16 cellular contexts compared by ENCODE assay signal in genomic region chr20:53003420-53003819, GRCh38. TPM values are rescaled to one million over a fixed set of nuclear protein-coding genes. Genes with fewer than 3 reads are reported as not detected.
DNase-seq lines count a peak whose midpoint lies in the region; ATAC-seq and TF ChIP-seq lines count a peak whose summit lies in the region.
"Had no signal": no experiment of that assay in that cellular context is flagged by ENCODE, and none has a peak within 500 bp of the region (broad histone marks: within the 10 kb centered on the region; RNA-seq: fewer than 3 reads in every experiment).

No MANE protein-coding gene starts in this region.

- TF ChIP-seq POLR2A in gastroesophageal sphincter (IDR thresholded peaks at IDR 0.05), result no peak

- H4K20me1 ChIP-seq in OCI-LY3 (ENCODE audit: insufficient read depth, low read length), result no peaks in the 10 kb centered on the region

- DNase-seq in activated naive CD8-positive, alpha-beta T cell treated with anti-CD3 and anti-CD28 coated beads for 36 hours, result no peak
- DNase-seq in NCI-H2171 treated with DMSO at 0.1 percent for 48 hours (lab: John Stamatoyannopoulos, UW) (no peak), NCI-H526 treated with DMSO at 0.1 percent for 48 hours (lab: John Stamatoyannopoulos, UW) (no peak), putamen (ENCODE audit: low spot score) (no peak)
- DNase-seq: activated CD4-positive, alpha-beta T cell treated with anti-CD3 and anti-CD28 coated beads, Interleukin-2, amount 10 ng/mL, durations not matched to agents 7 days and 5 days; AML-193; amniotic stem cell; effector CD4-positive, alpha-beta T cell; GDM1; hippocampal formation; SJCRH30 had no signal

- peaks cover 45% of the 10 kb centered on the region for H3K4me1 Mint-ChIP-seq in activated naive CD8-positive, alpha-beta T cell (ENCODE audit: low read depth)
- peaks cover 22% of the 10 kb centered on the region for H3K4me1 Mint-ChIP-seq in activated naive CD8-positive, alpha-beta T cell treated with anti-CD3 and anti-CD28 coated beads for 36 hours

- H3K9me3 ChIP-seq in OCI-LY3 (ENCODE audit: insufficient read depth, low read length) (no peaks in the 10 kb centered on the region), gastroesophageal sphincter (no peaks in the 10 kb centered on the region)
- H3K9me3 ChIP-seq: SJCRH30 had no signal

- no peak overlapping the region for H3K4me2 ChIP-seq in OCI-LY3 (ENCODE audit: low read length)

- H3K27me3 ChIP-seq in OCI-LY3 (ENCODE audit: low read depth, low read length) (no peaks in the 10 kb centered on the region), gastroesophageal sphincter (no peaks in the 10 kb centered on the region)
- H3K27me3 ChIP-seq: SJCRH30 had no signal

- no peak overlapping the region for H2AFZ ChIP-seq in OCI-LY3 (ENCODE audit: low read depth, low read length)

- TF ChIP-seq CTCF in OCI-LY3 (IDR thresholded peaks at IDR 0.05; ENCODE audit: low read depth, low read length) (no peak), gastroesophageal sphincter (IDR thresholded peaks at IDR 0.05) (no peak)

- peak overlapping the region; percentile 43 for H3K27ac Mint-ChIP-seq in activated naive CD8-positive, alpha-beta T cell
- no peak overlapping the region for H3K27ac Mint-ChIP-seq in activated naive CD8-positive, alpha-beta T cell treated with anti-CD3 and anti-CD28 coated beads for 36 hours
- H3K27ac Mint-ChIP-seq: memory B cell had no signal

- peak; percentile 68 for ATAC-seq in gastroesophageal sphincter
- no peak for ATAC-seq in HG03442 (IDR thresholded peaks at IDR 0.05; ENCODE audit: unreplicated experiment)

- no peak overlapping the region for H3K9ac ChIP-seq in OCI-LY3 (ENCODE audit: low read length)

- no peaks in the 10 kb centered on the region for H3K36me3 ChIP-seq in OCI-LY3 (replicated peaks; ENCODE audit: low read depth, low read length)
- no peaks in the 10 kb centered on the region for H3K36me3 ChIP-seq in gastroesophageal sphincter
- H3K36me3 ChIP-seq: SJCRH30 had no signal

- no peak overlapping the region for H3K4me3 Mint-ChIP-seq in activated naive CD8-positive, alpha-beta T cell
- H3K4me3 Mint-ChIP-seq in activated naive CD8-positive, alpha-beta T cell treated with anti-CD3 and anti-CD28 coated beads for 36 hours, result no peak overlapping the region
- H3K4me3 Mint-ChIP-seq: activated CD4-positive, alpha-beta T cell treated with anti-CD3 and anti-CD28 coated beads, Interleukin-2, amount 10 ng/mL, durations not matched to agents 7 days and 5 days; memory B cell had no signal

- 43 to 61% methylated on average over 6 of the region's 6 CpGs for WGBS in gastroesophageal sphincter (ENCODE audit: low coverage in 1 of 2), 2 donors

- peak overlapping the region; percentile 91; the same call in 1 of the 2 replicates for H3K27ac ChIP-seq in OCI-LY3 (ENCODE audit: low read length)
- peak overlapping the region in 1 of 4 donors; percentile 31 for H3K27ac ChIP-seq in gastroesophageal sphincter
- H3K27ac ChIP-seq: SJCRH30 had no signal

- no peak for TF ChIP-seq EP300 in gastroesophageal sphincter (IDR thresholded peaks at IDR 0.05)

- H3K4me3 ChIP-seq in OCI-LY3 (ENCODE audit: low read length) (no peak overlapping the region), gastroesophageal sphincter (no peak overlapping the region)
- H3K4me3 ChIP-seq: SJCRH30 had no signal

- H3K9me3 Mint-ChIP-seq in activated naive CD8-positive, alpha-beta T cell (ENCODE audit: low read depth), result no peaks in the 10 kb centered on the region
- H3K9me3 Mint-ChIP-seq in activated naive CD8-positive, alpha-beta T cell treated with anti-CD3 and anti-CD28 coated beads for 36 hours, result no peaks in the 10 kb centered on the region
- H3K9me3 Mint-ChIP-seq: activated CD4-positive, alpha-beta T cell treated with anti-CD3 and anti-CD28 coated beads, Interleukin-2, amount 10 ng/mL, durations not matched to agents 7 days and 5 days; memory B cell had no signal

- no peaks in the 10 kb centered on the region for H3K27me3 Mint-ChIP-seq in activated naive CD8-positive, alpha-beta T cell
- H3K27me3 Mint-ChIP-seq in activated naive CD8-positive, alpha-beta T cell treated with anti-CD3 and anti-CD28 coated beads for 36 hours, result no peaks in the 10 kb centered on the region
- H3K27me3 Mint-ChIP-seq: activated CD4-positive, alpha-beta T cell treated with anti-CD3 and anti-CD28 coated beads, Interleukin-2, amount 10 ng/mL, durations not matched to agents 7 days and 5 days; memory B cell had no signal

- H3K4me1 ChIP-seq in OCI-LY3 (ENCODE audit: low read length), result peaks cover 36% of the 10 kb centered on the region
- H3K4me1 ChIP-seq in gastroesophageal sphincter, result peaks cover 0 to 6% (median 0%) of the 10 kb centered on the region in 3 donors
- H3K4me1 ChIP-seq: SJCRH30 had no signal

- H3K36me3 Mint-ChIP-seq in activated naive CD8-positive, alpha-beta T cell, result peaks cover 2% of the 10 kb centered on the region
- peaks cover 3% of the 10 kb centered on the region for H3K36me3 Mint-ChIP-seq in activated naive CD8-positive, alpha-beta T cell treated with anti-CD3 and anti-CD28 coated beads for 36 hours
- H3K36me3 Mint-ChIP-seq: memory B cell had no signal

- H3K79me2 ChIP-seq in OCI-LY3 (ENCODE audit: low read length), result peaks cover 9% of the 10 kb centered on the region; the same call in 1 of the 2 replicates

RNA-seq across cellular contexts. Expression of gene TSHZ2, which starts 31.3 kb away (rescaled TPM):
- under 1 TPM; 0.54 to 0.74 TPM for total RNA-seq in activated naive CD8-positive, alpha-beta T cell treated with anti-CD3 and anti-CD28 coated beads for 36 hours
- total RNA-seq in gastroesophageal sphincter, result 10 to 100 TPM in 3 of 4 donors, 1 to 10 TPM in 1; 9.9 to 21.3 (median 12.2) TPM
- total RNA-seq: SJCRH30 had no signal

Comparison
In these comparisons a context has a peak if more than half of its experiments do, and no peak if none do; other contexts are left out.
1. RNA of gene TSHZ2, which starts 31.3 kb away (total RNA-seq): 9.9 to 21.3 TPM in gastroesophageal sphincter; 0.54 to 0.74 TPM in activated naive CD8-positive, alpha-beta T cell treated with anti-CD3 and anti-CD28 coated beads for 36 hours; every median in the first group is over 4 times any median in the second.